ENCODE assay signal across 1 cellular context in the genomic region with DNA sequence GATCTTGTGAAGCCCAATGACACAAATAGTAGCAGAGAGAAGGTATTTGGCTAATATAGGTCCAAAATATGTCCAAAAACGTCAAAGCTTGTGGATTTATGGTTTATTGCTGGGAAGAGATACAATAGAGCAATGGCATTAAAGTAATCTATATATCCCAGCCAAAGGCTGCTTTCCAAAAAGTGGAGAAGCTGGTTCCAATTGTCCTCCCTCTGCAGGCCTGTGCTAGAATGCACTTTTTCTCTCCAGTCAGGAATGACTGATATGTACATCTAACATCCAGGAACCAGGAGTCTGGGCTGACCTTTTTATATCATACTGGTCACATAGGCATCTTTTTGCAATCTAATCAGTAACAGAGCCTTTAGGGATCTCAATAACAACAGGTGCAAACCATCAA.
TF ChIP-seq lines count a peak whose summit lies in the region.

No MANE protein-coding gene starts in this region.

TF ChIP-seq in HEK293T, 16 proteins besides CTCF, POLR2A, EP300 and RAD21 (continued from another document):
- TF ChIP-seq, protein P1, sequence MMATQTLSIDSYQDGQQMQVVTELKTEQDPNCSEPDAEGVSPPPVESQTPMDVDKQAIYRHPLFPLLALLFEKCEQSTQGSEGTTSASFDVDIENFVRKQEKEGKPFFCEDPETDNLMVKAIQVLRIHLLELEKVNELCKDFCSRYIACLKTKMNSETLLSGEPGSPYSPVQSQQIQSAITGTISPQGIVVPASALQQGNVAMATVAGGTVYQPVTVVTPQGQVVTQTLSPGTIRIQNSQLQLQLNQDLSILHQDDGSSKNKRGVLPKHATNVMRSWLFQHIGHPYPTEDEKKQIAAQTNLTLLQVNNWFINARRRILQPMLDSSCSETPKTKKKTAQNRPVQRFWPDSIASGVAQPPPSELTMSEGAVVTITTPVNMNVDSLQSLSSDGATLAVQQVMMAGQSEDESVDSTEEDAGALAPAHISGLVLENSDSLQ (IDR thresholded peaks at IDR 0.05), result no peak
- TF ChIP-seq FOXA1 (IDR thresholded peaks at IDR 0.05), result no peak
- TF ChIP-seq FOXM1 (IDR thresholded peaks at IDR 0.05; ENCODE audit: borderline replicate concordance), result no peak
- no peak for TF ChIP-seq FOXK2 (IDR thresholded peaks at IDR 0.05)
- TF ChIP-seq BHLHE40 (IDR thresholded peaks at IDR 0.05; ENCODE audit: borderline replicate concordance), result no peak
- no peak for TF ChIP-seq SUZ12 (IDR thresholded peaks at IDR 0.05)
- TF ChIP-seq HDGF (IDR thresholded peaks at IDR 0.05; ENCODE audit: borderline replicate concordance), result no peak
- TF ChIP-seq CTBP1 (IDR thresholded peaks at IDR 0.05; ENCODE audit: borderline replicate concordance), result no peak
